In genomic region chr17:60106377-60107059, GRCh38 we compare ENCODE assay signal across 16 cellular contexts. TPM values are rescaled to one million over a fixed set of nuclear protein-coding genes. Genes with fewer than 3 reads are reported as not detected.
DNase-seq lines count a peak whose midpoint lies in the region; ATAC-seq, FAIRE-seq and TF ChIP-seq lines count a peak whose summit lies in the region.
"Had no signal": no experiment of that assay in that cellular context is flagged by ENCODE, and none has a peak within 500 bp of the region (broad histone marks: within the 10 kb centered on the region; RNA-seq: fewer than 3 reads in every experiment).

No MANE protein-coding gene starts in this region.

- no peak overlapping the region for H3K27ac Mint-ChIP-seq in endodermal cell
- H3K27ac Mint-ChIP-seq: activated naive CD4-positive, alpha-beta T cell treated with anti-CD3 and anti-CD28 coated beads, Interleukin-2, amount 50 U/mL, for 72 hours; CD4-positive, alpha-beta T cell had no signal

- no peaks in the 10 kb centered on the region for H3K27me3 Mint-ChIP-seq in endodermal cell (ENCODE audit: insufficient read depth)

- no peak for DNase-seq in GM18507 (ENCODE audit: extremely low spot score, insufficient read length, low read depth)
- peak; percentile 68 for DNase-seq in RCC 7860 (ENCODE audit: low spot score)
- DNase-seq in endodermal cell, result peak; percentile 34
- DNase-seq in prostate gland (ENCODE audit: low spot score), result peak; percentile 2
- no peak for DNase-seq in Right ventricle myocardium superior
- no peak for DNase-seq in coronary artery (ENCODE audit: low spot score)
- DNase-seq: CD4-positive, alpha-beta T cell; mesendoderm; NCI-H187; NCI-H82; SHP77 treated with DMSO at 0.1 percent for 48 hours; small intestine had no signal

- no peak overlapping the region for H3K4me3 ChIP-seq in endodermal cell (ENCODE audit: low read length)
- H3K4me3 ChIP-seq in prostate gland, result no peak overlapping the region
- H3K4me3 ChIP-seq in coronary artery, result no peak overlapping the region

- no peak overlapping the region for H3K9ac ChIP-seq in endodermal cell (ENCODE audit: extremely low read depth, low read length, poor library complexity, severe bottlenecking)

- H3K36me3 ChIP-seq in endodermal cell (ENCODE audit: control insufficient read depth, insufficient read depth, low read length) (no peaks in the 10 kb centered on the region), prostate gland (no peaks in the 10 kb centered on the region)

- intact Hi-C loops in prostate gland (cut with DNase I) (no loop called here), Right ventricle myocardium superior (cut with DNase I) (no loop called here)

- H3K4me3 Mint-ChIP-seq in endodermal cell, result no peak overlapping the region
- H3K4me3 Mint-ChIP-seq: CD4-positive, alpha-beta T cell had no signal

- no peak for TF ChIP-seq CTCF in endodermal cell (conservative IDR thresholded peaks at IDR 0.05)
- TF ChIP-seq CTCF in prostate gland (IDR thresholded peaks at IDR 0.05), result no peak
- TF ChIP-seq CTCF in coronary artery (IDR thresholded peaks at IDR 0.05), result no peak

- H3K36me3 Mint-ChIP-seq in endodermal cell (ENCODE audit: low read depth), result no peaks in the 10 kb centered on the region
- H3K36me3 Mint-ChIP-seq: activated naive CD4-positive, alpha-beta T cell treated with anti-CD3 and anti-CD28 coated beads, Interleukin-2, amount 50 U/mL, for 72 hours had no signal

- ATAC-seq in Right ventricle myocardium superior (ENCODE audit: poor library complexity) (no peak), GM18502 (IDR thresholded peaks at IDR 0.05; ENCODE audit: poor library complexity, unreplicated experiment) (no peak), HG02678 (IDR thresholded peaks at IDR 0.05; ENCODE audit: unreplicated experiment) (no peak)
- ATAC-seq: activated naive CD4-positive, alpha-beta T cell treated with anti-CD3 and anti-CD28 coated beads, Interleukin-2, amount 50 U/mL, for 72 hours had no signal

- no peaks in the 10 kb centered on the region for H3K9me3 ChIP-seq in endodermal cell (ENCODE audit: control insufficient read depth, low read length)
- no peaks in the 10 kb centered on the region for H3K9me3 ChIP-seq in prostate gland

- H3K27ac ChIP-seq in endodermal cell (ENCODE audit: low read depth, low read length), result no peak overlapping the region
- H3K27ac ChIP-seq in prostate gland, result no peak overlapping the region
- H3K27ac ChIP-seq in coronary artery, result no peak overlapping the region

- WGBS in endodermal cell (ENCODE audit: insufficient coverage in 1 of 2, insufficient read length in 1 of 2), 2 experiments, result 91 to 92% methylated on average over 4 to 5 of the region's 5 CpGs
- 92% methylated on average over 5 of the region's 5 CpGs for WGBS in prostate gland

- TF ChIP-seq POLR2A in prostate gland (IDR thresholded peaks at IDR 0.05), result no peak

- H3K27me3 ChIP-seq in endodermal cell (ENCODE audit: control insufficient read depth, insufficient read depth, low read length, poor library complexity, severe bottlenecking), result no peaks in the 10 kb centered on the region
- no peaks in the 10 kb centered on the region for H3K27me3 ChIP-seq in prostate gland (replicated peaks; ENCODE audit: insufficient read depth)

- H3K4me1 Mint-ChIP-seq in endodermal cell, result peaks cover 3% of the 10 kb centered on the region

- FAIRE-seq in GM18507 (lab: Jason Lieb, UNC) (peak; percentile 62), RCC 7860 (lab: Jason Lieb, UNC) (peak; percentile 51)
- FAIRE-seq: colon, small intestine had no signal

- no peaks in the 10 kb centered on the region for H3K9me3 Mint-ChIP-seq in endodermal cell
- H3K9me3 Mint-ChIP-seq: activated naive CD4-positive, alpha-beta T cell treated with anti-CD3 and anti-CD28 coated beads, Interleukin-2, amount 50 U/mL, for 72 hours; CD4-positive, alpha-beta T cell had no signal

- no peaks in the 10 kb centered on the region for H3K4me1 ChIP-seq in endodermal cell (ENCODE audit: control insufficient read depth, insufficient read depth, low read length)
- no peaks in the 10 kb centered on the region for H3K4me1 ChIP-seq in prostate gland (replicated peaks)

RNA-seq across cellular contexts. Expression of gene HEATR6, which starts 27.8 kb away (rescaled TPM):
- total RNA-seq in endodermal cell (10 to 100 TPM; 25.5 to 27.6 TPM), prostate gland (10 to 100 TPM; 32.8 to 35.5 TPM), Right ventricle myocardium superior (10.2 TPM)
- 27.8 TPM for polyA plus RNA-seq in endodermal cell (2013, experiment 1 of 2)
- polyA plus RNA-seq in endodermal cell (2013, experiment 2 of 2), result 23.5 TPM

RNA-seq across cellular contexts. Expression of gene CA4, which starts 43.3 kb away (rescaled TPM):
- 1 to 10 TPM; 1.5 to 3.0 TPM for total RNA-seq in endodermal cell
- polyA plus RNA-seq in endodermal cell (2013, experiment 1 of 2), result 1.5 TPM
- polyA plus RNA-seq in endodermal cell (2013, experiment 2 of 2), result 0.66 TPM
- total RNA-seq in prostate gland, result 1 to 10 TPM in 1 of 2 donors, under 1 TPM in 1; 0.96 to 4.7 TPM
- 15.1 TPM for total RNA-seq in Right ventricle myocardium superior
- total RNA-seq: activated naive CD4-positive, alpha-beta T cell treated with anti-CD3 and anti-CD28 coated beads, Interleukin-2, amount 50 U/mL, for 72 hours; CD4-positive, alpha-beta T cell had no signal

Comparison
In these comparisons a context has a peak if more than half of its experiments do, and no peak if none do; other contexts are left out.
1. DNase-seq: peak in RCC 7860 (single experiment), endodermal cell (single experiment) and prostate gland (single experiment); none in GM18507 (single experiment), Right ventricle myocardium superior (single experiment) and coronary artery (single experiment).